ENCODE assay signal across 8 cellular contexts in genomic region chr5:10145922-10146321, GRCh38.
A peak's percentile ranks its signal among the peaks of the same experiment; 100 is the strongest.
DNase-seq lines count a peak whose midpoint lies in the region; ATAC-seq and TF ChIP-seq lines count a peak whose summit lies in the region.

No MANE protein-coding gene starts in this region.

- H3K36me3 ChIP-seq in BJ (ENCODE audit: control insufficient read depth, insufficient read depth, low read length), result no peaks in the 10 kb centered on the region

- in situ Hi-C loops in SK-MEL-5 (cut with HindIII; ENCODE audit: low pct_unique_long_range_greater_than_20kb, low sequenced_read_pairs), result no loop called here

- ATAC-seq in HG03378 (IDR thresholded peaks at IDR 0.05; ENCODE audit: unreplicated experiment), result peak; percentile 46
- no peak for ATAC-seq in HG03108 (IDR thresholded peaks at IDR 0.05; ENCODE audit: unreplicated experiment)
- ATAC-seq in GM18909 (IDR thresholded peaks at IDR 0.05; ENCODE audit: poor library complexity, unreplicated experiment), result no peak

- peak; percentile 37; the same call in 1 of the 2 replicates for TF ChIP-seq CTCF in BJ (IDR thresholded peaks at IDR 0.05; ENCODE audit: insufficient read depth, low read depth, low read length)

- no peak overlapping the region for H3K4me3 ChIP-seq in BJ (ENCODE audit: low read depth, low read length)

- POLR2A ChIA-PET in BJ (lab: Charles Lee), result no interaction called here

- H3K27me3 ChIP-seq in BJ (ENCODE audit: control insufficient read depth, insufficient read depth, low read length), result no peaks in the 10 kb centered on the region

- DNase-seq in BJ (ENCODE audit: low read depth), result no peak
- peak; percentile 85 for DNase-seq in SK-MEL-5 (ENCODE audit: low read depth, low spot score)
- DNase-seq in kidney tubule cell (ENCODE audit: low spot score), result peak; percentile 60
- no peak for DNase-seq in activated T-cell treated with anti-CD3 and anti-CD28 coated beads, Interleukin-2, amount 50 U/mL, for 48 hours
- DNase-seq in NCI-H2196 treated with DMSO at 0.1 percent for 48 hours (lab: John Stamatoyannopoulos, UW; ENCODE audit: unreplicated experiment), result no peak

- CTCF ChIA-PET in BJ (lab: Yijun Ruan, JAX), result interaction anchor here (0.7 to 1.8 kb wide), 6 partner anchors 11 to 371 kb away, joined by 3 to 6 read pairs (median 4); no protein-coding TSS in a partner anchor

Comparison
In these comparisons a context has a peak if more than half of its experiments do, and no peak if none do; other contexts are left out.
1. DNase-seq: peak in SK-MEL-5 (single experiment) and kidney tubule cell (single experiment); none in BJ (single experiment), activated T-cell treated with anti-CD3 and anti-CD28 coated beads, Interleukin-2, amount 50 U/mL, for 48 hours (0 of 2) and NCI-H2196 treated with DMSO at 0.1 percent for 48 hours (single experiment).